11 cellular contexts compared by ENCODE assay signal in genomic region chr3:52539010-52539653, GRCh38. TPM values are rescaled to one million over a fixed set of nuclear protein-coding genes. Genes with fewer than 3 reads are reported as not detected.
DNase-seq lines count a peak whose midpoint lies in the region; ATAC-seq and TF ChIP-seq lines count a peak whose summit lies in the region.
"Had no signal": no experiment of that assay in that cellular context is flagged by ENCODE, and none has a peak within 500 bp of the region (broad histone marks: within the 10 kb centered on the region; RNA-seq: fewer than 3 reads in every experiment).

No MANE protein-coding gene starts in this region.

- H3K27me3 ChIP-seq in CD8-positive, alpha-beta memory T cell (ENCODE audit: insufficient read depth, low read length, poor library complexity, severe bottlenecking): no peaks in the 10 kb centered on the region

- H3K9me3 ChIP-seq in CD8-positive, alpha-beta memory T cell (ENCODE audit: low read length): no peaks in the 10 kb centered on the region
- H3K9me3 ChIP-seq in KOPT-K1 (ENCODE audit: insufficient read depth, low read length, poor library complexity, severe bottlenecking): no peaks in the 10 kb centered on the region

- no peak for TF ChIP-seq CTCF in nephron progenitor cell (IDR thresholded peaks at IDR 0.05)

- no peak overlapping the region for H3K27ac ChIP-seq in CD8-positive, alpha-beta memory T cell (ENCODE audit: low read depth, low read length)
- H3K27ac ChIP-seq in KOPT-K1 (ENCODE audit: low read depth, low read length, poor library complexity, severe bottlenecking) (peak overlapping the region; percentile 16), caudate nucleus (ENCODE audit: low read depth, low read length) (no peak overlapping the region)
- H3K27ac ChIP-seq: SK-N-MC had no signal

- H3K27ac Mint-ChIP-seq in CD8-positive, alpha-beta memory T cell: peak overlapping the region; percentile 17 to 93 (median 78)
- H3K27ac Mint-ChIP-seq in activated naive CD8-positive, alpha-beta T cell treated with anti-CD3 and anti-CD28 coated beads for 36 hours: peak overlapping the region; percentile 49
- peak overlapping the region; percentile 34 for H3K27ac Mint-ChIP-seq in nephron progenitor cell

- DNase-seq in CD8-positive, alpha-beta memory T cell: no peak
- DNase-seq in activated naive CD8-positive, alpha-beta T cell treated with anti-CD3 and anti-CD28 coated beads for 36 hours: no peak
- DNase-seq in nephron progenitor cell (no peak), NCI-H1048 (lab: John Stamatoyannopoulos, UW) (no peak), caudate nucleus (lab: John Stamatoyannopoulos, UW) (no peak)
- DNase-seq: activated gamma-delta T cell, NCI-H1694 treated with DMSO at 0.1 percent for 48 hours had no signal

- no peak overlapping the region for H3K4me3 ChIP-seq in CD8-positive, alpha-beta memory T cell (ENCODE audit: low read length)
- H3K4me3 ChIP-seq: SK-N-MC had no signal

- no peak for ATAC-seq in HG02763 (IDR thresholded peaks at IDR 0.05; ENCODE audit: unreplicated experiment)
- ATAC-seq: esophagus mucosa had no signal

- H3K36me3 ChIP-seq in CD8-positive, alpha-beta memory T cell (ENCODE audit: insufficient read depth, low read length): no peaks in the 10 kb centered on the region
- peaks cover 44% of the 10 kb centered on the region for H3K36me3 ChIP-seq in KOPT-K1 (ENCODE audit: insufficient read depth, low read length)

- CTCF ChIA-PET in CD8-positive, alpha-beta memory T cell (lab: Charles Lee): no interaction called here

- peaks cover 30% of the 10 kb centered on the region for H3K4me1 ChIP-seq in CD8-positive, alpha-beta memory T cell (ENCODE audit: insufficient read depth, low read length)

- peak overlapping the region; percentile 16 to 66 (median 41) for H3K4me3 Mint-ChIP-seq in CD8-positive, alpha-beta memory T cell
- peak overlapping the region; percentile 58 for H3K4me3 Mint-ChIP-seq in activated naive CD8-positive, alpha-beta T cell treated with anti-CD3 and anti-CD28 coated beads for 36 hours
- H3K4me3 Mint-ChIP-seq in nephron progenitor cell: peak overlapping the region; percentile 16

- POLR2A ChIA-PET in CD8-positive, alpha-beta memory T cell (lab: Charles Lee): no interaction called here

- peaks cover 0 to 2% of the 10 kb centered on the region in 2 donors for H3K27me3 Mint-ChIP-seq in CD8-positive, alpha-beta memory T cell
- peaks cover 3% of the 10 kb centered on the region for H3K27me3 Mint-ChIP-seq in activated naive CD8-positive, alpha-beta T cell treated with anti-CD3 and anti-CD28 coated beads for 36 hours
- no peaks in the 10 kb centered on the region for H3K27me3 Mint-ChIP-seq in nephron progenitor cell (ENCODE audit: low read depth, poor library complexity)

- H3K4me1 Mint-ChIP-seq in CD8-positive, alpha-beta memory T cell: peaks cover 43 to 64% (median 55%) of the 10 kb centered on the region in 3 donors
- peaks cover 36% of the 10 kb centered on the region for H3K4me1 Mint-ChIP-seq in activated naive CD8-positive, alpha-beta T cell treated with anti-CD3 and anti-CD28 coated beads for 36 hours
- peaks cover 52% of the 10 kb centered on the region for H3K4me1 Mint-ChIP-seq in nephron progenitor cell

- H3K9me3 Mint-ChIP-seq in CD8-positive, alpha-beta memory T cell: no peaks in the 10 kb centered on the region
- H3K9me3 Mint-ChIP-seq in activated naive CD8-positive, alpha-beta T cell treated with anti-CD3 and anti-CD28 coated beads for 36 hours: no peaks in the 10 kb centered on the region
- H3K9me3 Mint-ChIP-seq in nephron progenitor cell: no peaks in the 10 kb centered on the region

- H3K36me3 Mint-ChIP-seq in CD8-positive, alpha-beta memory T cell: peaks cover 0 to 35% (median 3%) of the 10 kb centered on the region in 3 donors
- peaks cover 33% of the 10 kb centered on the region for H3K36me3 Mint-ChIP-seq in activated naive CD8-positive, alpha-beta T cell treated with anti-CD3 and anti-CD28 coated beads for 36 hours
- peaks cover 35% of the 10 kb centered on the region for H3K36me3 Mint-ChIP-seq in nephron progenitor cell (ENCODE audit: low read depth)

RNA-seq across cellular contexts. Expression of gene UQCC5, which starts 2.7 kb away (rescaled TPM):
- total RNA-seq in CD8-positive, alpha-beta memory T cell: 10 to 100 TPM; 15.3 to 18.2 TPM
- 20.7 TPM for polyA plus RNA-seq in CD8-positive, alpha-beta memory T cell
- total RNA-seq in activated naive CD8-positive, alpha-beta T cell treated with anti-CD3 and anti-CD28 coated beads for 36 hours: 10 to 100 TPM; 23.4 to 23.6 TPM

RNA-seq across cellular contexts. Expression of gene NT5DC2, which starts 5.5 kb away (rescaled TPM):
- total RNA-seq in CD8-positive, alpha-beta memory T cell: 10 to 100 TPM; 80.3 to 84.6 TPM
- polyA plus RNA-seq in CD8-positive, alpha-beta memory T cell: 1.2 TPM
- 10 to 100 TPM; 66.6 to 73.4 TPM for total RNA-seq in activated naive CD8-positive, alpha-beta T cell treated with anti-CD3 and anti-CD28 coated beads for 36 hours

RNA-seq across cellular contexts. Expression of gene STAB1, which starts 44.0 kb away (rescaled TPM):
- total RNA-seq in CD8-positive, alpha-beta memory T cell: 1 to 10 TPM; 7.6 to 9.7 TPM
- polyA plus RNA-seq in CD8-positive, alpha-beta memory T cell: 0.05 TPM
- total RNA-seq in activated naive CD8-positive, alpha-beta T cell treated with anti-CD3 and anti-CD28 coated beads for 36 hours: under 1 TPM; 0.08 to 0.10 TPM

Comparison
In these comparisons a context has a peak if more than half of its experiments do, and no peak if none do; other contexts are left out.
1. RNA of gene STAB1, which starts 44.0 kb away (total RNA-seq): 7.6 to 9.7 TPM in CD8-positive, alpha-beta memory T cell; 0.08 to 0.10 TPM in activated naive CD8-positive, alpha-beta T cell treated with anti-CD3 and anti-CD28 coated beads for 36 hours; every median in the first group is over 4 times any median in the second.
2. Peak in every context shown above with its lines, with median percentiles within 50 percentile points of each other: H3K27ac Mint-ChIP-seq and H3K4me3 Mint-ChIP-seq.